In genomic region chr17:42819939-42820535, GRCh38 we compare ENCODE assay signal across 8 cellular contexts. TPM values are rescaled to one million over a fixed set of nuclear protein-coding genes. Genes with fewer than 3 reads are reported as not detected.
A peak's percentile ranks its signal among the peaks of the same experiment; 100 is the strongest.
DNase-seq lines count a peak whose midpoint lies in the region; FAIRE-seq and TF ChIP-seq lines count a peak whose summit lies in the region.

No MANE protein-coding gene starts in this region.

- H3K36me3 Mint-ChIP-seq in nephron (ENCODE audit: low read depth) (peaks cover 46% of the 10 kb centered on the region), type B pancreatic cell (peaks cover 11% of the 10 kb centered on the region)

- intact Hi-C loops in dorsolateral prefrontal cortex (cut with DNase I), result loop anchor here (5.0 to 10.0 kb wide), 2 partner anchors 85 to 98 kb away; no protein-coding TSS in a partner anchor

- TF ChIP-seq CTCF in 22Rv1 (IDR thresholded peaks at IDR 0.05) (peak; percentile 88), dorsolateral prefrontal cortex (IDR thresholded peaks at IDR 0.05 in 54 of 56, conservative IDR thresholded peaks at IDR 0.05 in 2 of 56; ENCODE audit: low read depth in 1 of 56, partially characterized antibody in 56 of 56) (peak in 54 of 56 donors; percentile 16 to 72 (median 49)), nephron (IDR thresholded peaks at IDR 0.05; ENCODE audit: unreplicated experiment in 3 of 3) (peak; percentile 58 to 70 (median 65)), type B pancreatic cell (conservative IDR thresholded peaks at IDR 0.05) (peak; percentile 86)

- DNase-seq in GM19239 (ENCODE audit: insufficient read length, low spot score) (peak; percentile 39), NCI-H524 (lab: John Stamatoyannopoulos, UW) (peak; percentile 65 to 73), dorsolateral prefrontal cortex (peak in 1 of 10 donors; percentile 36), type B pancreatic cell (ENCODE audit: extremely low spot score, unreplicated experiment) (no peak), OCI-M2 (lab: John Stamatoyannopoulos, UW; ENCODE audit: unreplicated experiment) (no peak)
- peak; percentile 85 for DNase-seq in activated CD4-positive, alpha-beta T cell treated with anti-CD3 and anti-CD28 coated beads for 48 hours

- H3K27ac Mint-ChIP-seq in nephron, result no peak overlapping the region
- H3K27ac Mint-ChIP-seq in type B pancreatic cell, result peak overlapping the region; percentile 72

- H3K4me3 Mint-ChIP-seq in nephron (peak overlapping the region; percentile 12 to 64 (median 35)), type B pancreatic cell (peak overlapping the region; percentile 36)

- H3K9me3 Mint-ChIP-seq in nephron (no peaks in the 10 kb centered on the region), type B pancreatic cell (no peaks in the 10 kb centered on the region)

- H3K4me3 ChIP-seq in dorsolateral prefrontal cortex, result no peak overlapping the region

- peaks cover 3% of the 10 kb centered on the region for H3K27me3 Mint-ChIP-seq in nephron (ENCODE audit: low read depth)
- H3K27me3 Mint-ChIP-seq in type B pancreatic cell, result no peaks in the 10 kb centered on the region

- FAIRE-seq in GM19239 (lab: Jason Lieb, UNC), result no peak

- no peaks in the 10 kb centered on the region for H3K27me3 ChIP-seq in dorsolateral prefrontal cortex

- peaks cover 14% of the 10 kb centered on the region for H3K4me1 Mint-ChIP-seq in nephron
- H3K4me1 Mint-ChIP-seq in type B pancreatic cell (ENCODE audit: unreplicated experiment), result peaks cover 12% of the 10 kb centered on the region

- no peak overlapping the region for H3K27ac ChIP-seq in 22Rv1
- no peak overlapping the region for H3K27ac ChIP-seq in dorsolateral prefrontal cortex

RNA-seq across cellular contexts. Expression of gene BECN1, which starts 4.0 kb away (rescaled TPM):
- 100 to 1,000 TPM in 2 of 120 experiments, 10 to 100 TPM in 118; 50.7 to 107 (median 76.2) TPM for total RNA-seq in dorsolateral prefrontal cortex
- 62.5 and 72.1 TPM in 2 replicates for total RNA-seq in type B pancreatic cell (ENCODE audit: low replicate concordance)

RNA-seq across cellular contexts. Expression of gene PSME3, which starts 13.2 kb away (rescaled TPM):
- total RNA-seq in dorsolateral prefrontal cortex, result 100 to 1,000 TPM in 4 of 120 experiments, 10 to 100 TPM in 116; 55.1 to 109 (median 84.1) TPM
- total RNA-seq in type B pancreatic cell (ENCODE audit: low replicate concordance), result 116 and 120 TPM in 2 replicates

RNA-seq across cellular contexts. Expression of gene CNTD1, which starts 21.4 kb away (rescaled TPM):
- total RNA-seq in dorsolateral prefrontal cortex (1 to 10 TPM in 105 of 120 experiments, under 1 TPM in 15; 0.47 to 5.7 (median 1.9) TPM), type B pancreatic cell (ENCODE audit: low replicate concordance) (0.46 TPM in 1 of 2 replicates, not detected in the other)

RNA-seq across cellular contexts. Expression of gene COA3, which starts 21.5 kb away (rescaled TPM):
- total RNA-seq in dorsolateral prefrontal cortex (10 to 100 TPM; 45.3 to 97.2 (median 69.2) TPM), type B pancreatic cell (ENCODE audit: low replicate concordance) (82.2 and 93.9 TPM in 2 replicates)

RNA-seq across cellular contexts. Expression of gene AOC2, which starts 24.3 kb away (rescaled TPM):
- 10 to 100 TPM in 1 of 120 experiments, 1 to 10 TPM in 119; 2.4 to 11.0 (median 4.6) TPM for total RNA-seq in dorsolateral prefrontal cortex
- 2.7 and 3.4 TPM in 2 replicates for total RNA-seq in type B pancreatic cell (ENCODE audit: low replicate concordance)

Comparison
In these comparisons a context has a peak if more than half of its experiments do, and no peak if none do; other contexts are left out.
1. DNase-seq: peak in GM19239 (single experiment), NCI-H524 (2 of 2) and activated CD4-positive, alpha-beta T cell treated with anti-CD3 and anti-CD28 coated beads for 48 hours (single experiment); none in type B pancreatic cell (single experiment) and OCI-M2 (single experiment).
2. Peak in every context shown above with its lines, with median percentiles within 50 percentile points of each other: CTCF ChIP-seq.